ENCODE assay signal across 24 cellular contexts in the genomic region with DNA sequence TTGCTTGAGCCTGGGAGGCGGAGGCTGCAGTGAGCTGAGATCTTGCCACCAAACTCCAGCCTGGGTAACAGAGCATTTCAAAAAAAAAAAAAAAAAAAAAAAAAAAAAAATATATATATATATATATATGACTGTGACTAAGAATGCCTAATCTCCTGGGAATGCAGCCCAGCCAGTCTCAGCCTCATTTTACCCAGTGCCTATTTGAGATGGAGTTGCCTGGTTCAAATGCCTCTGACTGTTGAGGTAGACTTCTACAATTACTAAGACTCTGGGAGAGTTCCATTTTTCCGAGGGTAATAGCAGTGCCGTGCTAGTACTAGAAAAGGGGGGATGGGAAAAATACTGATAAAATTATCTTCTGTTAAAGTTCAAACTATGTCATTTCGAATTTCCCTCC.
"Had no signal": no experiment of that assay in that cellular context is flagged by ENCODE, and none has a peak within 500 bp of the region (broad histone marks: within the 10 kb centered on the region; RNA-seq: fewer than 3 reads in every experiment).

No MANE protein-coding gene starts in this region.

- H3K27me3 ChIP-seq: SJCRH30 had no signal

- H3K4me1 ChIP-seq: SJCRH30 had no signal

- DNase-seq: activated CD4-positive, alpha-beta T cell treated with anti-CD3 and anti-CD28 coated beads for 48 hours; activated CD4-positive, alpha-beta T cell treated with anti-CD3 and anti-CD28 coated beads, Interleukin-2, amount 50 U/mL, for 4 hours; activated CD4-positive, CD25-positive, alpha-beta regulatory T cell treated with anti-CD3 and anti-CD28 coated beads, Interleukin-2, amount 50 U/mL, for 72 hours; activated CD8-positive, alpha-beta memory T cell treated with anti-CD3 and anti-CD28 coated beads, Interleukin-2, amount 50 U/mL, for 48 hours; activated CD8-positive, alpha-beta T cell treated with anti-CD3 and anti-CD28 coated beads, Interleukin-2, amount 10 ng/mL, durations not matched to agents 7 days and 5 days; activated T-cell treated with anti-CD3 and anti-CD28 coated beads, Interleukin-2, amount 50 U/mL, for 1 hour; aorta; Karpas-422; MM.1S; NCI-H1105 treated with DMSO at 0.1 percent for 48 hours; NCI-H1436 treated with DMSO at 0.1 percent for 48 hours; NCI-H1930; NCI-H2171 treated with DMSO at 0.1 percent for 48 hours; NCI-H226; NCI-H510A; NCI-H69; NK-92 treated with Interleukin-12 subunit alpha and Interleukin-12 subunit beta, amount 100 ng/mL, for 24 hours; PC-3; Right ventricle myocardium superior; SJCRH30; SK-N-SH; T-helper 9 cell had no signal

- H3K27ac ChIP-seq: SJCRH30 had no signal

- ATAC-seq: activated CD8-positive, alpha-beta T cell treated with anti-CD3 and anti-CD28 coated beads, Interleukin-2, amount 10 ng/mL, durations not matched to agents 7 days and 5 days; K562; PC-3; WTC11 had no signal

- H3K9me3 ChIP-seq: SJCRH30, SK-N-SH had no signal

- H3K4me3 ChIP-seq: K562, SJCRH30 had no signal

- H3K36me3 ChIP-seq: SJCRH30 had no signal
